Comparison of ENCODE assay signal across 11 cellular contexts in genomic region chr4:38368612-38369011, GRCh38.
A peak's percentile ranks its signal among the peaks of the same experiment; 100 is the strongest.
DNase-seq lines count a peak whose midpoint lies in the region; ATAC-seq and TF ChIP-seq lines count a peak whose summit lies in the region.
"Had no signal": no experiment of that assay in that cellular context is flagged by ENCODE, and none has a peak within 500 bp of the region (broad histone marks: within the 10 kb centered on the region; RNA-seq: fewer than 3 reads in every experiment).

No MANE protein-coding gene starts in this region.

- H3K36me3 ChIP-seq in adipocyte (ENCODE audit: control insufficient read depth, insufficient read depth, low read length, severe bottlenecking) (no peaks in the 10 kb centered on the region), left lung (no peaks in the 10 kb centered on the region)

- TF ChIP-seq CTCF in left lung (IDR thresholded peaks at IDR 0.05) = no peak

- DNase-seq in CD1c-positive myeloid dendritic cell (ENCODE audit: extremely low spot score) (peak; percentile 32), HT1080 (ENCODE audit: low read depth) (peak; percentile 84), adipocyte (ENCODE audit: low read depth) (peak; percentile 30), left lung (no peak), superior temporal gyrus (ENCODE audit: extremely low spot score) (no peak)
- no peak for DNase-seq in activated effector memory CD4-positive, alpha-beta T cell treated with anti-CD3 and anti-CD28 coated beads, Interleukin-2, amount 50 U/mL, for 16 hours
- DNase-seq: hippocampal formation, NCI-H2029 treated with DMSO at 0.1 percent for 48 hours, posterior cingulate gyrus had no signal

- H3K4me3 ChIP-seq in adipocyte (ENCODE audit: low read length) (no peak overlapping the region), left lung (no peak overlapping the region)

- no peaks in the 10 kb centered on the region for H3K27me3 ChIP-seq in adipocyte (replicated peaks; ENCODE audit: control insufficient read depth, insufficient read depth, low read length)
- H3K27me3 ChIP-seq in left lung = no peaks in the 10 kb centered on the region

- intact Hi-C loops in left lung (cut with DNase I) = no loop called here

- H3K4me1 ChIP-seq in adipocyte (ENCODE audit: control insufficient read depth, insufficient read depth, low read length) (peaks cover 54% of the 10 kb centered on the region), left lung (peaks cover 5 to 13% of the 10 kb centered on the region in 2 donors)

- no peak overlapping the region for H3K27ac ChIP-seq in left lung

- no peak overlapping the region for H3K9ac ChIP-seq in adipocyte (ENCODE audit: low read length)

- no peaks in the 10 kb centered on the region for H3K9me3 ChIP-seq in adipocyte (ENCODE audit: control insufficient read depth, low read length)
- no peaks in the 10 kb centered on the region for H3K9me3 ChIP-seq in left lung

- ATAC-seq in left lung (peak; percentile 25), HG02759 (IDR thresholded peaks at IDR 0.05; ENCODE audit: unreplicated experiment) (no peak), GM21390 (IDR thresholded peaks at IDR 0.05; ENCODE audit: unreplicated experiment) (no peak)

Comparison
In these comparisons a context has a peak if more than half of its experiments do, and no peak if none do; other contexts are left out.
1. DNase-seq: peak in CD1c-positive myeloid dendritic cell (single experiment), HT1080 (single experiment) and adipocyte (single experiment); none in left lung (0 of 2), superior temporal gyrus (single experiment) and activated effector memory CD4-positive, alpha-beta T cell treated with anti-CD3 and anti-CD28 coated beads, Interleukin-2, amount 50 U/mL, for 16 hours (single experiment).